In the genomic region with DNA sequence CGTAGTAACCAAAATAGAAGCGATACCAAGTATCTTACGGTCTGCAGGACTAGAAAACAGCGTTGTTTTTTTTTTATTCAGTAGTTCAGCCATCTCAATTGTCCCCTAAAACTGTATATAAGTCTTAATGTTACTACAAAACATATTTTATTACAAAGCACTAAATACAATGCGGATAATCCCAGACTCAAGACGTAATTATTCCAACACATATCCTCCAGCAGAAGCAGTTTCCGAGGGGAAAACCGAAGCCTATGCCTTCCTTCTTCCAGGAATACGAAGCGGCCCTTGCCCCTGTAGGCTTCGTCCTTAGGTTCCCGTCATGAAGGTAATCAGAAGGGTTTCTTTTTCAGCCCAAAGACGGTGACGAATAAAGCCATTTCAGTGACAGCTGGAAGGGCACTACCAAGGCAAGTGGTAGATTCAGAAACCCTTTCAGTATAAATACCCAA, we compare ENCODE assay signal across 1 cellular context.
TF ChIP-seq lines count a peak whose summit lies in the region.

No MANE protein-coding gene starts in this region.

TF ChIP-seq in HepG2, 621 proteins besides CTCF, POLR2A, EP300 and RAD21 (continues in another document):
- TF ChIP-seq ZFYVE20 (CRISPR knock-in tag; IDR thresholded peaks at IDR 0.05; ENCODE audit: borderline replicate concordance, low read depth): no peak
- TF ChIP-seq, protein P1, sequence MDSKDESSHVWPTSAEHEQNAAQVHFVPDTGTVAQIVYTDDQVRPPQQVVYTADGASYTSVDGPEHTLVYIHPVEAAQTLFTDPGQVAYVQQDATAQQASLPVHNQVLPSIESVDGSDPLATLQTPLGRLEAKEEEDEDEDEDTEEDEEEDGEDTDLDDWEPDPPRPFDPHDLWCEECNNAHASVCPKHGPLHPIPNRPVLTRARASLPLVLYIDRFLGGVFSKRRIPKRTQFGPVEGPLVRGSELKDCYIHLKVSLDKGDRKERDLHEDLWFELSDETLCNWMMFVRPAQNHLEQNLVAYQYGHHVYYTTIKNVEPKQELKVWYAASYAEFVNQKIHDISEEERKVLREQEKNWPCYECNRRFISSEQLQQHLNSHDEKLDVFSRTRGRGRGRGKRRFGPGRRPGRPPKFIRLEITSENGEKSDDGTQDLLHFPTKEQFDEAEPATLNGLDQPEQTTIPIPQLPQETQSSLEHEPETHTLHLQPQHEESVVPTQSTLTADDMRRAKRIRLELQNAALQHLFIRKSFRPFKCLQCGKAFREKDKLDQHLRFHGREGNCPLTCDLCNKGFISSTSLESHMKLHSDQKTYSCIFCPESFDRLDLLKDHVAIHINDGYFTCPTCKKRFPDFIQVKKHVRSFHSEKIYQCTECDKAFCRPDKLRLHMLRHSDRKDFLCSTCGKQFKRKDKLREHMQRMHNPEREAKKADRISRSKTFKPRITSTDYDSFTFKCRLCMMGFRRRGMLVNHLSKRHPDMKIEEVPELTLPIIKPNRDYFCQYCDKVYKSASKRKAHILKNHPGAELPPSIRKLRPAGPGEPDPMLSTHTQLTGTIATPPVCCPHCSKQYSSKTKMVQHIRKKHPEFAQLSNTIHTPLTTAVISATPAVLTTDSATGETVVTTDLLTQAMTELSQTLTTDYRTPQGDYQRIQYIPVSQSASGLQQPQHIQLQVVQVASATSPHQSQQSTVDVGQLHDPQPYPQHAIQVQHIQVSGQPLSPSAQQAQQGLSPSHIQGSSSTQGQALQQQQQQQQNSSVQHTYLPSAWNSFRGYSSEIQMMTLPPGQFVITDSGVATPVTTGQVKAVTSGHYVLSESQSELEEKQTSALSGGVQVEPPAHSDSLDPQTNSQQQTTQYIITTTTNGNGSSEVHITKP (CRISPR knock-in tag; IDR thresholded peaks at IDR 0.05; ENCODE audit: low read depth): no peak
- peak; percentile 93; the same call in 1 of the 2 replicates for TF ChIP-seq SNAPC2 (CRISPR knock-in tag; IDR thresholded peaks at IDR 0.05)
- TF ChIP-seq MNT (IDR thresholded peaks at IDR 0.05): no peak
- TF ChIP-seq ZNF740 (CRISPR knock-in tag; IDR thresholded peaks at IDR 0.05): no peak
- 0 out of 2 replicates have a peak, but pooled peaks have one; percentile 64 for TF ChIP-seq SRF (IDR thresholded peaks at IDR 0.05; ENCODE audit: low read depth, low read length)
- no peak for TF ChIP-seq PCBP2 (optimal IDR thresholded peaks at IDR 0.05; ENCODE audit: low read depth, low read length, poor library complexity, severe bottlenecking)
- no peak for TF ChIP-seq THAP8 (CRISPR knock-in tag; IDR thresholded peaks at IDR 0.05; ENCODE audit: borderline replicate concordance)
- TF ChIP-seq, protein P2, sequence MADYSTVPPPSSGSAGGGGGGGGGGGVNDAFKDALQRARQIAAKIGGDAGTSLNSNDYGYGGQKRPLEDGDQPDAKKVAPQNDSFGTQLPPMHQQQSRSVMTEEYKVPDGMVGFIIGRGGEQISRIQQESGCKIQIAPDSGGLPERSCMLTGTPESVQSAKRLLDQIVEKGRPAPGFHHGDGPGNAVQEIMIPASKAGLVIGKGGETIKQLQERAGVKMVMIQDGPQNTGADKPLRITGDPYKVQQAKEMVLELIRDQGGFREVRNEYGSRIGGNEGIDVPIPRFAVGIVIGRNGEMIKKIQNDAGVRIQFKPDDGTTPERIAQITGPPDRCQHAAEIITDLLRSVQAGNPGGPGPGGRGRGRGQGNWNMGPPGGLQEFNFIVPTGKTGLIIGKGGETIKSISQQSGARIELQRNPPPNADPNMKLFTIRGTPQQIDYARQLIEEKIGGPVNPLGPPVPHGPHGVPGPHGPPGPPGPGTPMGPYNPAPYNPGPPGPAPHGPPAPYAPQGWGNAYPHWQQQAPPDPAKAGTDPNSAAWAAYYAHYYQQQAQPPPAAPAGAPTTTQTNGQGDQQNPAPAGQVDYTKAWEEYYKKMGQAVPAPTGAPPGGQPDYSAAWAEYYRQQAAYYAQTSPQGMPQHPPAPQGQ (CRISPR knock-in tag; IDR thresholded peaks at IDR 0.05; ENCODE audit: borderline replicate concordance): no peak
- TF ChIP-seq, protein P3, sequence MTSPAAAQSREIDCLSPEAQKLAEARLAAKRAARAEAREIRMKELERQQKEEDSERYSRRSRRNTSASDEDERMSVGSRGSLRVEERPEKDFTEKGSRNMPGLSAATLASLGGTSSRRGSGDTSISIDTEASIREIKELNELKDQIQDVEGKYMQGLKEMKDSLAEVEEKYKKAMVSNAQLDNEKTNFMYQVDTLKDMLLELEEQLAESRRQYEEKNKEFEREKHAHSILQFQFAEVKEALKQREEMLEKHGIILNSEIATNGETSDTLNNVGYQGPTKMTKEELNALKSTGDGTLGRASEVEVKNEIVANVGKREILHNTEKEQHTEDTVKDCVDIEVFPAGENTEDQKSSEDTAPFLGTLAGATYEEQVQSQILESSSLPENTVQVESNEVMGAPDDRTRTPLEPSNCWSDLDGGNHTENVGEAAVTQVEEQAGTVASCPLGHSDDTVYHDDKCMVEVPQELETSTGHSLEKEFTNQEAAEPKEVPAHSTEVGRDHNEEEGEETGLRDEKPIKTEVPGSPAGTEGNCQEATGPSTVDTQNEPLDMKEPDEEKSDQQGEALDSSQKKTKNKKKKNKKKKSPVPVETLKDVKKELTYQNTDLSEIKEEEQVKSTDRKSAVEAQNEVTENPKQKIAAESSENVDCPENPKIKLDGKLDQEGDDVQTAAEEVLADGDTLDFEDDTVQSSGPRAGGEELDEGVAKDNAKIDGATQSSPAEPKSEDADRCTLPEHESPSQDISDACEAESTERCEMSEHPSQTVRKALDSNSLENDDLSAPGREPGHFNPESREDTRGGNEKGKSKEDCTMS (CRISPR knock-in tag; conservative IDR thresholded peaks at IDR 0.05): no peak
- TF ChIP-seq, protein P4, sequence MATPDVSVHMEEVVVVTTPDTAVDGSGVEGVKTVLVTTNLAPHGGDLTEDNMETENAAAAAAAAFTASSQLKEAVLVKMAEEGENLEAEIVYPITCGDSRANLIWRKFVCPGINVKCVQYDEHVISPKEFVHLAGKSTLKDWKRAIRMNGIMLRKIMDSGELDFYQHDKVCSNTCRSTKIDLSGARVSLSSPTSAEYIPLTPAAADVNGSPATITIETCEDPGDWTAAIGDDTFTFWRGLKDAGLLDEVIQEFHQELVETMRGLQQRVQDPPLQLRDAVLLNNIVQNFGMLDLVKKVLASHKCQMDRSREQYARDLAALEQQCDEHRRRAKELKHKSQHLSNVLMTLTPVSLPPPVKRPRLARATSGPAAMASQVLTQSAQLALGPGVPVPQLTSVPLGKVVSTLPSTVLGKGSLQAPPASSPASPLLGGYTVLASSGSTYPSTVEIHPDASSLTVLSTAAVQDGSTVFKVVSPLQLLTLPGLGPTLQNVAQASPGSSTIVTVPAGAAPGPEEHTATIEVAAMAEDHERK (CRISPR knock-in tag; IDR thresholded peaks at IDR 0.05; ENCODE audit: low read depth): no peak
- TF ChIP-seq MED1 (CRISPR knock-in tag; IDR thresholded peaks at IDR 0.05): no peak
- no peak for TF ChIP-seq ZNF468 (CRISPR knock-in tag; IDR thresholded peaks at IDR 0.05)
- TF ChIP-seq ZNF512B (CRISPR knock-in tag; IDR thresholded peaks at IDR 0.05; ENCODE audit: borderline replicate concordance): no peak
- no peak for TF ChIP-seq DMTF1 (CRISPR knock-in tag; IDR thresholded peaks at IDR 0.05)
- TF ChIP-seq ZMYM2 (CRISPR knock-in tag; IDR thresholded peaks at IDR 0.05): no peak
- TF ChIP-seq DNMT1 (CRISPR knock-in tag; IDR thresholded peaks at IDR 0.05): no peak
- TF ChIP-seq ISX (CRISPR knock-in tag; conservative IDR thresholded peaks at IDR 0.05): no peak
- TF ChIP-seq MIER2 (CRISPR knock-in tag; IDR thresholded peaks at IDR 0.05): no peak
- no peak for TF ChIP-seq FOXA1 (IDR thresholded peaks at IDR 0.05)
- no peak for TF ChIP-seq FOXA1 (CRISPR knock-in tag; IDR thresholded peaks at IDR 0.05)
- peak; percentile 100 for TF ChIP-seq GZF1 (CRISPR knock-in tag; IDR thresholded peaks at IDR 0.05)
- TF ChIP-seq SALL2 (CRISPR knock-in tag; IDR thresholded peaks at IDR 0.05): no peak
- TF ChIP-seq, protein P5, sequence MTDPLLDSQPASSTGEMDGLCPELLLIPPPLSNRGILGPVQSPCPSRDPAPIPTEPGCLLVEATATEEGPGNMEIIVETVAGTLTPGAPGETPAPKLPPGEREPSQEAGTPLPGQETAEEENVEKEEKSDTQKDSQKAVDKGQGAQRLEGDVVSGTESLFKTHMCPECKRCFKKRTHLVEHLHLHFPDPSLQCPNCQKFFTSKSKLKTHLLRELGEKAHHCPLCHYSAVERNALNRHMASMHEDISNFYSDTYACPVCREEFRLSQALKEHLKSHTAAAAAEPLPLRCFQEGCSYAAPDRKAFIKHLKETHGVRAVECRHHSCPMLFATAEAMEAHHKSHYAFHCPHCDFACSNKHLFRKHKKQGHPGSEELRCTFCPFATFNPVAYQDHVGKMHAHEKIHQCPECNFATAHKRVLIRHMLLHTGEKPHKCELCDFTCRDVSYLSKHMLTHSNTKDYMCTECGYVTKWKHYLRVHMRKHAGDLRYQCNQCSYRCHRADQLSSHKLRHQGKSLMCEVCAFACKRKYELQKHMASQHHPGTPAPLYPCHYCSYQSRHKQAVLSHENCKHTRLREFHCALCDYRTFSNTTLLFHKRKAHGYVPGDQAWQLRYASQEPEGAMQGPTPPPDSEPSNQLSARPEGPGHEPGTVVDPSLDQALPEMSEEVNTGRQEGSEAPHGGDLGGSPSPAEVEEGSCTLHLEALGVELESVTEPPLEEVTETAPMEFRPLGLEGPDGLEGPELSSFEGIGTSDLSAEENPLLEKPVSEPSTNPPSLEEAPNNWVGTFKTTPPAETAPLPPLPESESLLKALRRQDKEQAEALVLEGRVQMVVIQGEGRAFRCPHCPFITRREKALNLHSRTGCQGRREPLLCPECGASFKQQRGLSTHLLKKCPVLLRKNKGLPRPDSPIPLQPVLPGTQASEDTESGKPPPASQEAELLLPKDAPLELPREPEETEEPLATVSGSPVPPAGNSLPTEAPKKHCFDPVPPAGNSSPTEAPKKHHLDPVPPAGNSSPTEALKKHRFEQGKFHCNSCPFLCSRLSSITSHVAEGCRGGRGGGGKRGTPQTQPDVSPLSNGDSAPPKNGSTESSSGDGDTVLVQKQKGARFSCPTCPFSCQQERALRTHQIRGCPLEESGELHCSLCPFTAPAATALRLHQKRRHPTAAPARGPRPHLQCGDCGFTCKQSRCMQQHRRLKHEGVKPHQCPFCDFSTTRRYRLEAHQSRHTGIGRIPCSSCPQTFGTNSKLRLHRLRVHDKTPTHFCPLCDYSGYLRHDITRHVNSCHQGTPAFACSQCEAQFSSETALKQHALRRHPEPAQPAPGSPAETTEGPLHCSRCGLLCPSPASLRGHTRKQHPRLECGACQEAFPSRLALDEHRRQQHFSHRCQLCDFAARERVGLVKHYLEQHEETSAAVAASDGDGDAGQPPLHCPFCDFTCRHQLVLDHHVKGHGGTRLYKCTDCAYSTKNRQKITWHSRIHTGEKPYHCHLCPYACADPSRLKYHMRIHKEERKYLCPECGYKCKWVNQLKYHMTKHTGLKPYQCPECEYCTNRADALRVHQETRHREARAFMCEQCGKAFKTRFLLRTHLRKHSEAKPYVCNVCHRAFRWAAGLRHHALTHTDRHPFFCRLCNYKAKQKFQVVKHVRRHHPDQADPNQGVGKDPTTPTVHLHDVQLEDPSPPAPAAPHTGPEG (CRISPR knock-in tag; IDR thresholded peaks at IDR 0.05): no peak
